Comparison of ENCODE assay signal across 7 cellular contexts in genomic region chr3:94459167-94459566, GRCh38.
"Had no signal": no experiment of that assay in that cellular context is flagged by ENCODE, and none has a peak within 500 bp of the region (broad histone marks: within the 10 kb centered on the region; RNA-seq: fewer than 3 reads in every experiment).

No MANE protein-coding gene starts in this region.

- H3K27me3 Mint-ChIP-seq: IgD-negative memory B cell had no signal

- H3K36me3 Mint-ChIP-seq: IgD-negative memory B cell had no signal

- DNase-seq: IMR-90, KBM-7, KG1 had no signal

- H3K4me3 Mint-ChIP-seq: IgD-negative memory B cell had no signal

- ATAC-seq: HepG2, K562 had no signal

- H3K4me3 ChIP-seq: K562 had no signal

- H3K4me1 Mint-ChIP-seq: IgD-negative memory B cell had no signal

- H3K27ac Mint-ChIP-seq: IgD-negative memory B cell had no signal

- H3K27ac ChIP-seq: HL-60 had no signal
